In the genomic region with DNA sequence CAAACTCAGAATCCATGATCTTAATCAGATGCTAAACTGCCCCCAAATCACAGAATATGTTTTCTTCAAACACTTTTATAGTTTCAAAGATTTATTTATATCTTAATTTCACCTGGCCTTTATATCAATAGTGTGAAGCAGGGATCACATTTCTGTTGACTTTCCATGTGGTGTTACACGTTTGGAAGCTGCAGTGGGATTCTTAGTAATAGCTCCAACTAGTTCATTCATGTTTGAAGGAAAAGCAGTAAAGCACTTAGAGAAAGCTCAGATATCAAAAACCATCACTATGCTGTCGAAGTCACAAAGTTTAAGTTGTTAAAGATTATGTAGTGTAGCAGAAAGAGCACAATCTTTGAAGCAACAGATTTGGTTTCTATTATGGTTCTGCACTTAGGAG, we compare ENCODE assay signal across 3 cellular contexts.
"Had no signal": no experiment of that assay in that cellular context is flagged by ENCODE, and none has a peak within 500 bp of the region (broad histone marks: within the 10 kb centered on the region; RNA-seq: fewer than 3 reads in every experiment).

No MANE protein-coding gene starts in this region.

- H3K4me3 ChIP-seq: GM23338 had no signal

- DNase-seq: H9, HCEC 1CT had no signal
